18 cellular contexts compared by ENCODE assay signal in the genomic region with DNA sequence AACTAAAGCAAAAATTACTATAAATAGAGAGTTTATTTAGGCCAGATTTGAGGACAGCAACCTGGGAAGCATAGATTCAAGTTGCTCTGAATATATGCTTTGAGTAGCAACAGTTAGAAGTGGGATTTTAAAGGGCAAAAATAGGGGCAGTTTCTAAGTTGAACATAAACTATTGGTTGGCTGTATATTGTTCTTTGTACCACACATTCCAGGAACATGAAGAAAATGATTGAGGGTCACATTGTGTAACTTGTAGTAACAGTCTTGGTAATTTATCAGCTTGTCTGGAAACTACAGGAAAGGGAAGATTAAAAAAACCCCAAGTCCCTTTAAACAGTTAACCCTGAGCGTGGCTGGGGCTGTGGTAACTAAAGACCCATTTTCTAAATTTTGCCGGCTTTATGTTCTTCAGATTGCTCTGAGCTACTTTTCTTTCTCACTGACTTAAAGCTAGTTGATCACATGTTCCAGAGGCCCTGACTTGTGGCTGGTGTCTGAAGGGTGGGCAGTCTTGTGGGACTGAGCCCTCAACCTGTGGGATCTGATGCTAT. TPM values are rescaled to one million over a fixed set of nuclear protein-coding genes. Genes with fewer than 3 reads are reported as not detected.
DNase-seq lines count a peak whose midpoint lies in the region; ATAC-seq, FAIRE-seq and TF ChIP-seq lines count a peak whose summit lies in the region.
"Had no signal": no experiment of that assay in that cellular context is flagged by ENCODE, and none has a peak within 500 bp of the region (broad histone marks: within the 10 kb centered on the region; RNA-seq: fewer than 3 reads in every experiment).

No MANE protein-coding gene starts in this region.

- CTCF ChIA-PET in K562 (lab: Yijun Ruan, JAX; ENCODE audit: low intra/inter-chr PET ratio): no interaction called here
- CTCF ChIA-PET in HepG2 (lab: Yijun Ruan, JAX; ENCODE audit: low intra/inter-chr PET ratio, low total read pairs): no interaction called here

- intact Hi-C loops in K562 (cut with micrococcal nuclease) (no loop called here), HepG2 (cut with micrococcal nuclease; ENCODE audit: unreplicated experiment) (no loop called here)

- TF ChIP-seq POLR2A in K562 (conservative IDR thresholded peaks at IDR 0.05) (no peak), HepG2 (IDR thresholded peaks at IDR 0.05; ENCODE audit: insufficient read depth in 1 of 2, low read depth in 2 of 2, low read length in 2 of 2) (no peak)

- peaks cover 6% of the 10 kb centered on the region for H3K9me3 Mint-ChIP-seq in activated naive CD8-positive, alpha-beta T cell treated with anti-CD3 and anti-CD28 coated beads, Interleukin-2, amount 10 ng/mL, durations not matched to agents 7 days and 5 days
- H3K9me3 Mint-ChIP-seq in activated naive CD8-positive, alpha-beta T cell treated with anti-CD3 and anti-CD28 coated beads, Interleukin-2, amount 50 U/mL, for 24 hours: peaks cover 7% of the 10 kb centered on the region

- FAIRE-seq in K562 (lab: Jason Lieb, UNC) (no peak), HepG2 (lab: Jason Lieb, UNC) (no peak)
- FAIRE-seq: RCC 7860 had no signal

- H3K9ac ChIP-seq in K562 (ENCODE audit: insufficient read depth in 1 of 2, low read depth in 2 of 2, low read length in 2 of 2) (0 out of 4 replicates have a peak overlapping the region, but pooled peaks have one; percentile 4 to 23), HepG2 (ENCODE audit: insufficient read depth, low read depth, low read length) (no peak overlapping the region; the same call in 1 of the 2 replicates)
- H3K9ac ChIP-seq: parathyroid adenoma had no signal

- H3K4me2 ChIP-seq in K562 (ENCODE audit: insufficient read depth, low read length) (no peak overlapping the region), HepG2 (ENCODE audit: low read depth, low read length) (peak overlapping the region; percentile 46)

- peak overlapping the region; percentile 44 for H3K27ac Mint-ChIP-seq in activated naive CD8-positive, alpha-beta T cell treated with anti-CD3 and anti-CD28 coated beads, Interleukin-2, amount 10 ng/mL, durations not matched to agents 7 days and 5 days
- H3K27ac Mint-ChIP-seq in activated naive CD8-positive, alpha-beta T cell treated with anti-CD3 and anti-CD28 coated beads, Interleukin-2, amount 50 U/mL, for 24 hours: no peak overlapping the region

- DNase-seq in activated naive CD8-positive, alpha-beta T cell treated with anti-CD3 and anti-CD28 coated beads, Interleukin-2, amount 10 ng/mL, durations not matched to agents 7 days and 5 days: no peak
- DNase-seq in activated naive CD8-positive, alpha-beta T cell treated with anti-CD3 and anti-CD28 coated beads, Interleukin-2, amount 50 U/mL, for 24 hours: no peak
- DNase-seq in K562 (ENCODE audit: extremely low read depth in 1 of 4, low spot score in 3 of 4): no peak
- DNase-seq in HepG2 (ENCODE audit: low spot score): no peak
- no peak for DNase-seq in NCI-H2029 (lab: John Stamatoyannopoulos, UW)
- DNase-seq in NCI-H1417 (lab: John Stamatoyannopoulos, UW): no peak
- DNase-seq: activated CD4-positive, alpha-beta T cell treated with anti-CD3 and anti-CD28 coated beads, Interleukin-2, amount 50 U/mL, for 4 hours; gastrocnemius medialis; left colon; NCI-H1092; NCI-H2171 treated with DMSO at 0.1 percent for 48 hours had no signal

- H3K4me1 ChIP-seq in K562 (replicated peaks in 1 of 2; ENCODE audit: control insufficient read depth in 2 of 2, insufficient read depth in 2 of 2, low read length in 2 of 2) (peaks cover 27 to 38% of the 10 kb centered on the region in 2 experiments), HepG2 (ENCODE audit: insufficient read depth, low read length) (peaks cover 67% of the 10 kb centered on the region)
- H3K4me1 ChIP-seq: ascending aorta had no signal

- no peaks in the 10 kb centered on the region for H3K27me3 Mint-ChIP-seq in activated naive CD8-positive, alpha-beta T cell treated with anti-CD3 and anti-CD28 coated beads, Interleukin-2, amount 10 ng/mL, durations not matched to agents 7 days and 5 days
- H3K27me3 Mint-ChIP-seq in activated naive CD8-positive, alpha-beta T cell treated with anti-CD3 and anti-CD28 coated beads, Interleukin-2, amount 50 U/mL, for 24 hours: no peaks in the 10 kb centered on the region

- in situ Hi-C loops in K562 (cut with MboI) (no loop called here), HepG2 (cut with HindIII; ENCODE audit: extremely low pct_ligation_motif_present, low pct_unique_long_range_greater_than_20kb) (no loop called here)

- no peak for TF ChIP-seq EP300 in K562 (IDR thresholded peaks at IDR 0.05; ENCODE audit: low read length)
- TF ChIP-seq EP300 in HepG2 (IDR thresholded peaks at IDR 0.05; ENCODE audit: low read depth in 2 of 2, low read length in 2 of 2): peak in 1 of 2 experiments; percentile 11; a peak in 1 of 4 replicates
- TF ChIP-seq EP300 in HepG2 (CRISPR knock-in tag; IDR thresholded peaks at IDR 0.05; ENCODE audit: borderline replicate concordance): no peak

- TF ChIP-seq RAD21 in K562 (CRISPR knock-in tag; conservative IDR thresholded peaks at IDR 0.05 in 1 of 2, IDR thresholded peaks at IDR 0.05 in 1 of 2) (no peak), HepG2 (CRISPR knock-in tag; IDR thresholded peaks at IDR 0.05) (no peak)

- no peaks in the 10 kb centered on the region for H3K9me1 ChIP-seq in K562 (ENCODE audit: control insufficient read depth, insufficient read depth, low read length)

- no peaks in the 10 kb centered on the region for H4K20me1 ChIP-seq in K562 (replicated peaks; ENCODE audit: control insufficient read depth, insufficient read depth, low read length)
- H4K20me1 ChIP-seq in HepG2 (ENCODE audit: insufficient read depth, low read length): peaks cover 48% of the 10 kb centered on the region

- H3K36me3 ChIP-seq in K562 (ENCODE audit: control insufficient read depth, insufficient read depth, low read length): peaks cover 52% of the 10 kb centered on the region
- peaks cover 5 to 22% of the 10 kb centered on the region in 2 experiments; a peak in 4 of 5 replicates for H3K36me3 ChIP-seq in HepG2 (replicated peaks in 1 of 2; ENCODE audit: control insufficient read depth in 1 of 2, insufficient read depth in 2 of 2, low read length in 2 of 2)
- H3K36me3 ChIP-seq: ascending aorta, gastrocnemius medialis had no signal

- no peak for ATAC-seq in activated naive CD8-positive, alpha-beta T cell treated with anti-CD3 and anti-CD28 coated beads, Interleukin-2, amount 10 ng/mL, durations not matched to agents 7 days and 5 days (ENCODE audit: low read depth)
- no peak for ATAC-seq in activated naive CD8-positive, alpha-beta T cell treated with anti-CD3 and anti-CD28 coated beads, Interleukin-2, amount 50 U/mL, for 24 hours
- peak; percentile 29 for ATAC-seq in K562
- ATAC-seq in HepG2: peak; percentile 81
- no peak for ATAC-seq in GM18511 (IDR thresholded peaks at IDR 0.05; ENCODE audit: unreplicated experiment)
- no peak for ATAC-seq in HG03342 (IDR thresholded peaks at IDR 0.05; ENCODE audit: unreplicated experiment)
- ATAC-seq: left colon, SK-N-SH treated with all-trans-retinoic acid at 6 μM for 48 hours had no signal

- peaks cover 58% of the 10 kb centered on the region for H3K36me3 Mint-ChIP-seq in activated naive CD8-positive, alpha-beta T cell treated with anti-CD3 and anti-CD28 coated beads, Interleukin-2, amount 10 ng/mL, durations not matched to agents 7 days and 5 days
- H3K36me3 Mint-ChIP-seq in activated naive CD8-positive, alpha-beta T cell treated with anti-CD3 and anti-CD28 coated beads, Interleukin-2, amount 50 U/mL, for 24 hours (ENCODE audit: low read depth): peaks cover 64% of the 10 kb centered on the region

- POLR2A ChIA-PET in activated naive CD8-positive, alpha-beta T cell treated with anti-CD3 and anti-CD28 coated beads, Interleukin-2, amount 10 ng/mL, durations not matched to agents 7 days and 5 days (lab: Charles Lee): interaction anchor here (0.7 kb wide), 1 partner anchor 20 kb away, joined by 3 read pairs; no protein-coding TSS in a partner anchor
- POLR2A ChIA-PET in K562 (lab: Yijun Ruan, JAX): interaction anchor here (1.1 to 1.5 kb wide), 4 partner anchors 13 to 76 kb away, joined by 4 to 6 read pairs (median 6); no protein-coding TSS in a partner anchor
- POLR2A ChIA-PET in HepG2 (lab: Yijun Ruan, JAX): interaction anchor here (0.7 to 1.1 kb wide), 2 partner anchors 18 to 19 kb away, joined by 3 read pairs; a partner anchor contains a TSS

- H3K4me3 ChIP-seq in K562 (no peak overlapping the region), HepG2 (replicated peaks in 1 of 3; ENCODE audit: insufficient read depth in 1 of 3, low read depth in 2 of 3, low read length in 3 of 3) (no peak overlapping the region)
- H3K4me3 ChIP-seq: ascending aorta, gastrocnemius medialis, suprapubic skin had no signal

- 33% methylated on average over 2 of the region's 2 CpGs for WGBS in K562 (ENCODE audit: insufficient coverage, low coverage, missing lambda C conversion rate)
- WGBS in HepG2 (ENCODE audit: low lambda C conversion rate): 45% methylated on average over 2 of the region's 2 CpGs

- TF ChIP-seq CTCF in K562 (IDR thresholded peaks at IDR 0.05 in 2 of 3, conservative IDR thresholded peaks at IDR 0.05 in 1 of 3; ENCODE audit: insufficient read depth in 2 of 3, low read depth in 1 of 3, low read length in 3 of 3) (no peak), HepG2 (CRISPR knock-in tag; IDR thresholded peaks at IDR 0.05) (no peak)

- H3K27me3 ChIP-seq in K562 (ENCODE audit: control insufficient read depth in 2 of 2, insufficient read depth in 2 of 2, low read length in 2 of 2) (no peaks in the 10 kb centered on the region), HepG2 (ENCODE audit: control insufficient read depth in 1 of 2, insufficient read depth in 2 of 2, low read length in 2 of 2) (no peaks in the 10 kb centered on the region)
- H3K27me3 ChIP-seq: ascending aorta, gastrocnemius medialis, suprapubic skin had no signal

- H3K4me3 Mint-ChIP-seq in activated naive CD8-positive, alpha-beta T cell treated with anti-CD3 and anti-CD28 coated beads, Interleukin-2, amount 10 ng/mL, durations not matched to agents 7 days and 5 days: no peak overlapping the region
- no peak overlapping the region for H3K4me3 Mint-ChIP-seq in activated naive CD8-positive, alpha-beta T cell treated with anti-CD3 and anti-CD28 coated beads, Interleukin-2, amount 50 U/mL, for 24 hours

- H2AFZ ChIP-seq in K562 (ENCODE audit: low read depth, low read length) (no peak overlapping the region), HepG2 (ENCODE audit: low read length) (no peak overlapping the region)
- H2AFZ ChIP-seq: parathyroid adenoma had no signal

- H3K79me2 ChIP-seq in K562 (ENCODE audit: control insufficient read depth, insufficient read depth, low read length) (peaks cover 96% of the 10 kb centered on the region), HepG2 (ENCODE audit: insufficient read depth, low read length) (peaks cover 97% of the 10 kb centered on the region)

- peaks cover 36% of the 10 kb centered on the region for H3K4me1 Mint-ChIP-seq in activated naive CD8-positive, alpha-beta T cell treated with anti-CD3 and anti-CD28 coated beads, Interleukin-2, amount 10 ng/mL, durations not matched to agents 7 days and 5 days
- H3K4me1 Mint-ChIP-seq in activated naive CD8-positive, alpha-beta T cell treated with anti-CD3 and anti-CD28 coated beads, Interleukin-2, amount 50 U/mL, for 24 hours: peaks cover 60% of the 10 kb centered on the region

- H3K9me3 ChIP-seq in K562 (replicated peaks; ENCODE audit: control insufficient read depth, insufficient read depth, low read depth, low read length): peaks cover 2% of the 10 kb centered on the region; the same call in 1 of the 2 replicates
- H3K9me3 ChIP-seq in HepG2 (ENCODE audit: low read length): no peaks in the 10 kb centered on the region
- H3K9me3 ChIP-seq: ascending aorta, gastrocnemius medialis, suprapubic skin had no signal

- H3K27ac ChIP-seq in K562 (ENCODE audit: extremely low read depth, low read depth, low read length): peak overlapping the region; percentile 39; the same call in 1 of the 3 replicates
- peak overlapping the region; percentile 35 for H3K27ac ChIP-seq in HepG2 (ENCODE audit: extremely low read length, insufficient read depth, low read length)
- H3K27ac ChIP-seq: ascending aorta, gastrocnemius medialis, parathyroid adenoma, suprapubic skin had no signal

- BruUV-seq in K562 (replicated peaks; lab: Mats Ljungman, UMichigan): no TSS peak
- no TSS peak for BruUV-seq in HepG2 (replicated peaks; lab: Mats Ljungman, UMichigan)

RNA-seq across cellular contexts. Expression of a gene that starts 7.4 kb away (rescaled TPM):
- total RNA-seq in activated naive CD8-positive, alpha-beta T cell treated with anti-CD3 and anti-CD28 coated beads, Interleukin-2, amount 10 ng/mL, durations not matched to agents 7 days and 5 days: 10 to 100 TPM; 54.2 to 55.9 TPM
- 57.5 and 90.0 TPM in 2 replicates for total RNA-seq in K562 (2011; cell fraction: chromatin; rRNA removed; ENCODE audit: low replicate concordance)
- 40.9 and 42.5 TPM in 2 replicates for total RNA-seq in K562 (2011; cell fraction: nucleolus; rRNA removed)
- total RNA-seq in K562 (2011; cell fraction: nucleoplasm; rRNA removed): 74.6 and 88.2 TPM in 2 replicates
- total RNA-seq in K562 (2014; rRNA removed) (48.6 and 65.2 TPM in 2 replicates), K562 (2014; rRNA removed; fragmentation: Illumina TruSeq; extraction: Trizol) (44.1 and 46.7 TPM in 2 replicates), K562 (2015; rRNA removed; fragmentation: Illumina TruSeq; extraction: Trizol) (43.7 and 47.3 TPM in 2 replicates), K562 (2021) (56.5 TPM in 2 replicates), HepG2 (2016; rRNA removed; fragmentation: Illumina TruSeq; extraction: Trizol) (78.9 and 110 TPM in 2 replicates)
- polyA plus RNA-seq in K562 (2011; rRNA removed) (53.8 and 71.5 TPM in 2 replicates), K562 (2014; fragmentation: Illumina TruSeq; extraction: Trizol) (55.4 and 56.2 TPM in 2 replicates), K562 (2014; fragmentation: Nextera tagmentation; extraction: Ambion mirVana) (10 to 100 TPM; 41.3 to 42.6 TPM), K562 (2014; rRNA removed) (50.2 and 53.0 TPM in 2 replicates), HepG2 (2011; rRNA removed) (61.5 and 73.0 TPM in 2 replicates)
- 57.4 and 73.3 TPM in 2 replicates for polyA plus RNA-seq in K562 (2011; cell fraction: cytosol; rRNA removed)
- 29.5 and 30.0 TPM in 2 replicates for polyA plus RNA-seq in K562 (2011; cell fraction: nucleus; rRNA removed)
- 53.7 and 58.0 TPM in 2 replicates for polyA plus RNA-seq in K562 (2012)
- 80.6 and 119 TPM in 2 replicates for polyA minus RNA-seq in K562 (2011; rRNA and poly(A)+ RNA removed)
- 54.8 and 64.5 TPM in 2 replicates for polyA minus RNA-seq in K562 (2011; cell fraction: cytosol; rRNA and poly(A)+ RNA removed)
- polyA minus RNA-seq in K562 (2011; cell fraction: nucleus; rRNA and poly(A)+ RNA removed): 20.1 and 30.9 TPM in 2 replicates
- 5.7 and 5.8 TPM in 2 replicates for total RNA-seq in HepG2 (2016; cell fraction: cytosol; rRNA removed; fragmentation: Illumina TruSeq; extraction: Trizol; ENCODE audit: low read depth)
- total RNA-seq in HepG2 (2016; cell fraction: insoluble cytoplasmic fraction; rRNA removed; fragmentation: Illumina TruSeq; extraction: Trizol): 79.4 and 115 TPM in 2 replicates
- total RNA-seq in HepG2 (2016; cell fraction: membrane; rRNA removed; fragmentation: Illumina TruSeq; extraction: Trizol): 23.2 and 24.7 TPM in 2 replicates
- total RNA-seq in HepG2 (2016; cell fraction: nucleus; rRNA removed; fragmentation: Illumina TruSeq; extraction: Trizol): 42.5 and 48.0 TPM in 2 replicates
- polyA plus RNA-seq in HepG2 (2011; cell fraction: cytosol; rRNA removed): 65.3 and 72.4 TPM in 2 replicates
- 45.0 and 54.5 TPM in 2 replicates for polyA plus RNA-seq in HepG2 (2011; cell fraction: nucleus; rRNA removed)
- 45.1 and 56.7 TPM in 2 replicates for polyA plus RNA-seq in HepG2 (2012)
- 3.1 TPM in 2 replicates for polyA plus RNA-seq in HepG2 (2016; cell fraction: cytosol; fragmentation: Illumina TruSeq; extraction: Trizol; ENCODE audit: low read depth)
- 88.2 and 92.6 TPM in 2 replicates for polyA plus RNA-seq in HepG2 (2016; cell fraction: insoluble cytoplasmic fraction; fragmentation: Illumina TruSeq; extraction: Trizol; ENCODE audit: low read depth)
- 9.5 and 11.4 TPM in 2 replicates for polyA plus RNA-seq in HepG2 (2016; cell fraction: membrane; fragmentation: Illumina TruSeq; extraction: Trizol; ENCODE audit: low read depth)
- polyA plus RNA-seq in HepG2 (2016; cell fraction: nucleus; fragmentation: Illumina TruSeq; extraction: Trizol; ENCODE audit: insufficient read depth, low read depth): 55.3 and 58.5 TPM in 2 replicates
- polyA minus RNA-seq in HepG2 (2011; rRNA and poly(A)+ RNA removed; ENCODE audit: low replicate concordance): 79.4 and 118 TPM in 2 replicates
- 62.2 and 79.1 TPM in 2 replicates for polyA minus RNA-seq in HepG2 (2011; cell fraction: cytosol; rRNA and poly(A)+ RNA removed)
- polyA minus RNA-seq in HepG2 (2011; cell fraction: nucleus; rRNA and poly(A)+ RNA removed): 51.4 and 56.7 TPM in 2 replicates

RNA-seq across cellular contexts. Expression of a gene that starts 19.3 kb away (rescaled TPM):
- total RNA-seq in activated naive CD8-positive, alpha-beta T cell treated with anti-CD3 and anti-CD28 coated beads, Interleukin-2, amount 10 ng/mL, durations not matched to agents 7 days and 5 days: 10 to 100 TPM; 63.0 to 67.9 TPM
- total RNA-seq in K562 (2011; cell fraction: chromatin; rRNA removed; ENCODE audit: low replicate concordance): 23.5 and 25.5 TPM in 2 replicates
- total RNA-seq in K562 (2011; cell fraction: nucleolus; rRNA removed): 19.7 and 21.8 TPM in 2 replicates
- 26.0 and 35.7 TPM in 2 replicates for total RNA-seq in K562 (2011; cell fraction: nucleoplasm; rRNA removed)
- total RNA-seq in K562 (2014; rRNA removed) (46.1 and 60.8 TPM in 2 replicates), K562 (2014; rRNA removed; fragmentation: Illumina TruSeq; extraction: Trizol) (32.1 and 33.9 TPM in 2 replicates), K562 (2015; rRNA removed; fragmentation: Illumina TruSeq; extraction: Trizol) (39.0 and 40.1 TPM in 2 replicates), K562 (2021) (67.4 and 76.0 TPM in 2 replicates), HepG2 (2016; rRNA removed; fragmentation: Illumina TruSeq; extraction: Trizol) (63.7 and 64.5 TPM in 2 replicates)
- polyA plus RNA-seq in K562 (2011; rRNA removed) (51.6 and 56.9 TPM in 2 replicates), K562 (2014; fragmentation: Illumina TruSeq; extraction: Trizol) (47.8 and 56.3 TPM in 2 replicates), K562 (2014; fragmentation: Nextera tagmentation; extraction: Ambion mirVana) (1 to 10 TPM; 3.3 to 5.4 TPM), K562 (2014; rRNA removed) (59.4 and 64.2 TPM in 2 replicates), HepG2 (2011; rRNA removed) (113 and 127 TPM in 2 replicates)
- 89.9 and 202 TPM in 2 replicates for polyA plus RNA-seq in K562 (2011; cell fraction: cytosol; rRNA removed)
- polyA plus RNA-seq in K562 (2011; cell fraction: nucleus; rRNA removed): 47.2 and 74.0 TPM in 2 replicates
- polyA plus RNA-seq in K562 (2012): 53.3 and 56.9 TPM in 2 replicates
- 25.2 and 36.1 TPM in 2 replicates for polyA minus RNA-seq in K562 (2011; rRNA and poly(A)+ RNA removed)
- polyA minus RNA-seq in K562 (2011; cell fraction: cytosol; rRNA and poly(A)+ RNA removed): 38.3 and 40.4 TPM in 2 replicates
- polyA minus RNA-seq in K562 (2011; cell fraction: nucleus; rRNA and poly(A)+ RNA removed): 12.5 and 15.2 TPM in 2 replicates
- 5.2 and 5.9 TPM in 2 replicates for total RNA-seq in HepG2 (2016; cell fraction: cytosol; rRNA removed; fragmentation: Illumina TruSeq; extraction: Trizol; ENCODE audit: low read depth)
- total RNA-seq in HepG2 (2016; cell fraction: insoluble cytoplasmic fraction; rRNA removed; fragmentation: Illumina TruSeq; extraction: Trizol): 54.8 and 65.4 TPM in 2 replicates
- total RNA-seq in HepG2 (2016; cell fraction: membrane; rRNA removed; fragmentation: Illumina TruSeq; extraction: Trizol): 19.1 and 22.7 TPM in 2 replicates
- total RNA-seq in HepG2 (2016; cell fraction: nucleus; rRNA removed; fragmentation: Illumina TruSeq; extraction: Trizol): 38.5 and 42.2 TPM in 2 replicates
- polyA plus RNA-seq in HepG2 (2011; cell fraction: cytosol; rRNA removed): 82.0 and 115 TPM in 2 replicates
- 115 and 127 TPM in 2 replicates for polyA plus RNA-seq in HepG2 (2011; cell fraction: nucleus; rRNA removed)
- polyA plus RNA-seq in HepG2 (2012): 63.9 and 65.2 TPM in 2 replicates
- 3.6 and 4.4 TPM in 2 replicates for polyA plus RNA-seq in HepG2 (2016; cell fraction: cytosol; fragmentation: Illumina TruSeq; extraction: Trizol; ENCODE audit: low read depth)
- 63.7 and 70.4 TPM in 2 replicates for polyA plus RNA-seq in HepG2 (2016; cell fraction: insoluble cytoplasmic fraction; fragmentation: Illumina TruSeq; extraction: Trizol; ENCODE audit: low read depth)
- 10.7 and 10.9 TPM in 2 replicates for polyA plus RNA-seq in HepG2 (2016; cell fraction: membrane; fragmentation: Illumina TruSeq; extraction: Trizol; ENCODE audit: low read depth)
- polyA plus RNA-seq in HepG2 (2016; cell fraction: nucleus; fragmentation: Illumina TruSeq; extraction: Trizol; ENCODE audit: insufficient read depth, low read depth): 58.6 and 63.4 TPM in 2 replicates
- 146 and 269 TPM in 2 replicates for polyA minus RNA-seq in HepG2 (2011; rRNA and poly(A)+ RNA removed; ENCODE audit: low replicate concordance)
- polyA minus RNA-seq in HepG2 (2011; cell fraction: cytosol; rRNA and poly(A)+ RNA removed): 63.9 and 69.7 TPM in 2 replicates
- polyA minus RNA-seq in HepG2 (2011; cell fraction: nucleus; rRNA and poly(A)+ RNA removed): 31.0 and 31.8 TPM in 2 replicates

Comparison
In these comparisons a context has a peak if more than half of its experiments do, and no peak if none do; other contexts are left out.
1. ATAC-seq: peak in K562 (single experiment) and HepG2 (single experiment); none in activated naive CD8-positive, alpha-beta T cell treated with anti-CD3 and anti-CD28 coated beads, Interleukin-2, amount 10 ng/mL, durations not matched to agents 7 days and 5 days (single experiment), activated naive CD8-positive, alpha-beta T cell treated with anti-CD3 and anti-CD28 coated beads, Interleukin-2, amount 50 U/mL, for 24 hours (single experiment), GM18511 (single experiment) and HG03342 (single experiment).